In genomic region chr18:3286165-3286564, GRCh38 we compare ENCODE assay signal across 18 cellular contexts.
"Had no signal": no experiment of that assay in that cellular context is flagged by ENCODE, and none has a peak within 500 bp of the region (broad histone marks: within the 10 kb centered on the region; RNA-seq: fewer than 3 reads in every experiment).

No MANE protein-coding gene starts in this region.

- DNase-seq: activated CD4-positive, alpha-beta T cell treated with anti-CD3 and anti-CD28 coated beads, Interleukin-2, amount 50 U/mL, for 4 hours; activated CD4-positive, CD25-positive, alpha-beta regulatory T cell treated with anti-CD3 and anti-CD28 coated beads, Interleukin-2, amount 50 U/mL, for 72 hours; activated gamma-delta T cell; hypothalamus; midbrain; nucleus accumbens; posterior cingulate gyrus; stimulated activated naive CD4-positive, alpha-beta T cell; thyroid gland had no signal

- H3K27me3 Mint-ChIP-seq: activated naive CD4-positive, alpha-beta T cell treated with anti-CD3 and anti-CD28 coated beads, Interleukin-2, amount 50 U/mL, for 24 hours had no signal

- ATAC-seq: left lobe of liver had no signal

- H3K4me3 ChIP-seq: breast epithelium, coronary artery, thyroid gland had no signal

- H3K4me3 Mint-ChIP-seq: activated naive CD4-positive, alpha-beta T cell treated with anti-CD3 and anti-CD28 coated beads, Interleukin-2, amount 50 U/mL, for 24 hours; nephron had no signal

- FAIRE-seq: astrocyte, endometrium, frontal cortex, keratinocyte had no signal

- H3K27ac Mint-ChIP-seq: activated naive CD4-positive, alpha-beta T cell treated with anti-CD3 and anti-CD28 coated beads, Interleukin-2, amount 50 U/mL, for 24 hours; nephron had no signal

- H3K4me1 Mint-ChIP-seq: activated naive CD4-positive, alpha-beta T cell treated with anti-CD3 and anti-CD28 coated beads, Interleukin-2, amount 50 U/mL, for 24 hours had no signal
